9 cellular contexts compared by ENCODE assay signal in the genomic region with DNA sequence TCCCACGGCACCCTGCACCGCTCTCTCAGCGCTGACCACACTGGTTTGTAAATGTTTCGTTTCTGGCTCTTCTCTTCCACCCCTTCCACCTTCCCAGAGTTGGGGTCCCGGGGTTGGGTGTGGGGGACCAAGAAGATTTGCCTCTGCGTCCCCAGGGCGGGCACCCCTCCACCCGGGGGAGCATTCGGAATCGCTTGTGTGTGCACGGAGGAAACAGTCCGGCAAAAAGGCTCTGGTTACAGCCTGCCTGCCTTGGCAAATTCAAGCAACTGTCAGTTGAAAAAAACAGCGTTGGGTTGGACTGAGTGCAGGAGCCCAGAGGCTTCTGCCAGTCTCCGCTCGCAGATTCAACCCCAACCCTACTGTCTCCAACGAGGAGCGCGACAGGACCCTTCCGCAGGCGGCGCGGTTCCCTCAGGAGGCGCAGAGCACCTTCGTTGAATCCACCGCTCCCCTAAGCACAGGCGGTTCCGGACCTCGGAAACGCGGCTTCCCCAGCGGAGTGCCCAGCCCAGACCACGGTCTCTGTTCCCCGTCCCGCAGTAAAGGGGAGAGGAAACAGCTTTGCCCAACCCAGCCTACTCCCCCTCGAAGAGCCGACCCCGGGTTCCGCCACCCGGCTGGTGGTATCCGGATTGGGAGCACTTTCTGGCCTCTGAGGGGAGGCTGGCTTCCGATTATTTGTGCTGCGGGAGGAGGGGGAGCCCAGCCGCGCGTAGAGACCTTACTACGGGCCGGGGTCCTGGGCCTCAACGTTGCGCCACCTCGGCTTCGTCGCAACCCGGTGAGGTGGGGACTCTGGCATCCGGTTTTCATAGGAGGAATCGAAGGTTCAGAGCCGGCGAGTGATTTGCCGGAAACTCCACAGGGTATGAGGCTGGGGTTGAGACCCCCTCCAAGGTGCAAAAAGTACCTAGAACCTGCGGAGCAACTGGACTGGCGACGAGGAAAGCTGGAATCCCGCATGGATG. TPM values are rescaled to one million over a fixed set of nuclear protein-coding genes. Genes with fewer than 3 reads are reported as not detected.
DNase-seq lines count a peak whose midpoint lies in the region; ATAC-seq, FAIRE-seq and TF ChIP-seq lines count a peak whose summit lies in the region.
"Had no signal": no experiment of that assay in that cellular context is flagged by ENCODE, and none has a peak within 500 bp of the region (broad histone marks: within the 10 kb centered on the region; RNA-seq: fewer than 3 reads in every experiment).

No MANE protein-coding gene starts in this region.

- TF ChIP-seq POLR2A in GM12878 (IDR thresholded peaks at IDR 0.05; ENCODE audit: low read depth, low read length), result no peak
- no peak for TF ChIP-seq POLR2A in GM12891 (IDR thresholded peaks at IDR 0.05; ENCODE audit: low read depth, low read length)

- peak; percentile 34 to 35 for ATAC-seq in activated T-cell treated with anti-CD3 and anti-CD28 coated beads, Interleukin-2, amount 50 U/mL, for 4 hours
- ATAC-seq in GM12878, result no peak; the same call in 2 of the 3 replicates
- peak; percentile 34 for ATAC-seq in stimulated activated naive CD8-positive, alpha-beta T cell treated with anti-CD3 and anti-CD28 coated beads, Interleukin-15, amount 100 ng/mL, for 72 hours

- H3K27ac ChIP-seq in GM12878 (ENCODE audit: control insufficient read depth, insufficient read depth) (no peak overlapping the region), kidney (ENCODE audit: low read depth in 2 of 2, low read length in 2 of 2) (no peak overlapping the region)

- no peak for DNase-seq in activated T-cell treated with anti-CD3 and anti-CD28 coated beads, Interleukin-2, amount 50 U/mL, for 4 hours
- DNase-seq in activated T-cell treated with anti-CD3 and anti-CD28 coated beads, Interleukin-2, amount 50 U/mL, for 1 hour, result no peak
- DNase-seq in GM12878 (ENCODE audit: low read depth, low spot score) (no peak), kidney (peak; percentile 65), HT-29 (ENCODE audit: low spot score) (no peak), GM12891 (ENCODE audit: insufficient read length, low spot score) (no peak), NCI-H2196 treated with DMSO at 0.1 percent for 48 hours (lab: John Stamatoyannopoulos, UW; ENCODE audit: unreplicated experiment) (no peak)
- DNase-seq in stimulated activated naive CD8-positive, alpha-beta T cell treated with anti-CD3 and anti-CD28 coated beads, Interleukin-15, amount 100 ng/mL, for 72 hours, result no peak

- H3K4me1 ChIP-seq in GM12878 (ENCODE audit: control insufficient read depth, insufficient read depth, low read length) (no peaks in the 10 kb centered on the region), kidney (ENCODE audit: control insufficient read depth in 1 of 2, insufficient read depth in 1 of 2, low read depth in 1 of 2, low read length in 2 of 2) (peaks cover 0 to 19% of the 10 kb centered on the region in 2 donors)

- no TSS peak for BruUV-seq in GM12878 (replicated peaks; lab: Mats Ljungman, UMichigan)

- H3K9me3 ChIP-seq in GM12878 (replicated peaks; ENCODE audit: control insufficient read depth, insufficient read depth, low read length), result no peaks in the 10 kb centered on the region; the same call in 2 of the 3 replicates
- H3K9me3 ChIP-seq in kidney (ENCODE audit: control insufficient read depth in 1 of 2, low read length in 2 of 2), result no peaks in the 10 kb centered on the region

- peaks cover 85% of the 10 kb centered on the region for H3K27me3 Mint-ChIP-seq in activated T-cell treated with anti-CD3 and anti-CD28 coated beads, Interleukin-2, amount 50 U/mL, for 4 hours (ENCODE audit: low read depth)
- H3K27me3 Mint-ChIP-seq in stimulated activated naive CD8-positive, alpha-beta T cell treated with anti-CD3 and anti-CD28 coated beads, Interleukin-15, amount 100 ng/mL, for 72 hours, result peaks cover 100% of the 10 kb centered on the region

- no peak overlapping the region for H2AFZ ChIP-seq in GM12878 (ENCODE audit: control insufficient read depth, low read depth, low read length)

- peak overlapping the region in 1 of 2 donors; percentile 35 for H3K27ac Mint-ChIP-seq in stimulated activated naive CD8-positive, alpha-beta T cell treated with anti-CD3 and anti-CD28 coated beads, Interleukin-15, amount 100 ng/mL, for 72 hours

- TF ChIP-seq CTCF in GM12878 (IDR thresholded peaks at IDR 0.05 in 2 of 3, conservative IDR thresholded peaks at IDR 0.05 in 1 of 3; ENCODE audit: control insufficient read depth in 2 of 3, extremely low read depth in 1 of 3, insufficient read depth in 1 of 3, low read depth in 3 of 3, low read length in 3 of 3) (no peak), kidney (IDR thresholded peaks at IDR 0.05; ENCODE audit: borderline replicate concordance, extremely low read depth, insufficient read depth) (no peak)

- in situ Hi-C loops in GM12878 (cut with MboI), result no loop called here

- H3K36me3 Mint-ChIP-seq in activated T-cell treated with anti-CD3 and anti-CD28 coated beads, Interleukin-2, amount 50 U/mL, for 4 hours (ENCODE audit: insufficient read depth), result no peaks in the 10 kb centered on the region

- H3K4me2 ChIP-seq in GM12878 (ENCODE audit: control insufficient read depth, insufficient read depth), result peak overlapping the region; percentile 58; the same call in 1 of the 2 replicates

- TF ChIP-seq RAD21 in GM12878 (IDR thresholded peaks at IDR 0.05; ENCODE audit: insufficient read depth, low read depth, low read length), result no peak

- intact Hi-C loops in GM12878 (cut with micrococcal nuclease; ENCODE audit: unreplicated experiment) (no loop called here), kidney (cut with DNase I) (no loop called here)

- H3K36me3 ChIP-seq in GM12878 (ENCODE audit: control insufficient read depth in 2 of 2, insufficient read depth in 2 of 2, low read length in 1 of 2), result no peaks in the 10 kb centered on the region
- no peaks in the 10 kb centered on the region for H3K36me3 ChIP-seq in kidney (ENCODE audit: control insufficient read depth in 1 of 2, insufficient read depth in 2 of 2, low read length in 2 of 2)

- H3K4me3 ChIP-seq in GM12878, result no peak overlapping the region
- peak overlapping the region in 1 of 2 donors; percentile 6 for H3K4me3 ChIP-seq in kidney (ENCODE audit: low read length in 2 of 2)

- H4K20me1 ChIP-seq in GM12878 (ENCODE audit: control insufficient read depth, insufficient read depth), result 0 out of 2 replicates have a peak, but pooled peaks cover 3% of the 10 kb centered on the region

- SMC1A ChIA-PET in GM12878 (lab: Charles Lee; ENCODE audit: uncharacterized antibody, unreplicated experiment), result no interaction called here

- FAIRE-seq in GM12878 (lab: Jason Lieb, UNC) (no peak), kidney (lab: Jason Lieb, UNC) (no peak), GM12891 (lab: Jason Lieb, UNC) (no peak)

- WGBS in GM12878 (ENCODE audit: insufficient coverage, insufficient replicate concordance, low lambda C conversion rate, missing lambda C conversion rate), result 6% methylated on average over 62 of the region's 62 CpGs

- peaks cover 27% of the 10 kb centered on the region for H3K4me1 Mint-ChIP-seq in activated T-cell treated with anti-CD3 and anti-CD28 coated beads, Interleukin-2, amount 50 U/mL, for 4 hours (ENCODE audit: low read depth)
- peaks cover 30% of the 10 kb centered on the region for H3K4me1 Mint-ChIP-seq in stimulated activated naive CD8-positive, alpha-beta T cell treated with anti-CD3 and anti-CD28 coated beads, Interleukin-15, amount 100 ng/mL, for 72 hours

- POLR2A ChIA-PET in GM12878 (lab: Charles Lee), result no interaction called here

- H3K27me3 ChIP-seq in GM12878 (replicated peaks in 1 of 2; ENCODE audit: control insufficient read depth in 2 of 2, insufficient read depth in 2 of 2, low read length in 1 of 2), result peaks cover 18 to 28% of the 10 kb centered on the region in 2 experiments

- no peak overlapping the region for H3K9ac ChIP-seq in GM12878 (ENCODE audit: control insufficient read depth, insufficient read depth, low read length)
- H3K9ac ChIP-seq in kidney (ENCODE audit: low read length in 2 of 2), result no peak overlapping the region

- RAD21 ChIA-PET in GM12878 (lab: Charles Lee; ENCODE audit: unreplicated experiment), result no interaction called here

- no peaks in the 10 kb centered on the region for H3K9me3 Mint-ChIP-seq in activated T-cell treated with anti-CD3 and anti-CD28 coated beads, Interleukin-2, amount 50 U/mL, for 4 hours
- no peaks in the 10 kb centered on the region for H3K9me3 Mint-ChIP-seq in stimulated activated naive CD8-positive, alpha-beta T cell treated with anti-CD3 and anti-CD28 coated beads, Interleukin-15, amount 100 ng/mL, for 72 hours

- peak overlapping the region; percentile 57 for H3K4me3 Mint-ChIP-seq in activated T-cell treated with anti-CD3 and anti-CD28 coated beads, Interleukin-2, amount 50 U/mL, for 4 hours
- H3K4me3 Mint-ChIP-seq in stimulated activated naive CD8-positive, alpha-beta T cell treated with anti-CD3 and anti-CD28 coated beads, Interleukin-15, amount 100 ng/mL, for 72 hours, result peak overlapping the region; percentile 75 to 81

- H3K79me2 ChIP-seq in GM12878 (ENCODE audit: control insufficient read depth, insufficient read depth, low read length), result no peaks in the 10 kb centered on the region

- TF ChIP-seq EP300 in GM12878 (IDR thresholded peaks at IDR 0.05; ENCODE audit: borderline replicate concordance in 1 of 2, control insufficient read depth in 1 of 2, low read depth in 2 of 2, low read length in 2 of 2), result no peak

- CTCF ChIA-PET in GM12878 (lab: Yijun Ruan, JAX), result no interaction called here

RNA-seq across cellular contexts. Expression of a gene that starts 9.6 kb away (rescaled TPM):
- total RNA-seq in activated T-cell treated with anti-CD3 and anti-CD28 coated beads, Interleukin-2, amount 50 U/mL, for 4 hours, result under 1 TPM in 1 of 3 donors, not detected in 2; 0.11 TPM
- not detected in 2 replicates for total RNA-seq in GM12878 (2013; cell fraction: nucleolus; rRNA removed)
- total RNA-seq in GM12878 (2014; rRNA removed), result not detected in 2 replicates
- not detected in 2 replicates for total RNA-seq in GM12878 (2014; rRNA removed; fragmentation: Illumina TruSeq; extraction: Trizol)
- total RNA-seq in GM12878 (2021), result not detected in 2 replicates
- not detected for polyA plus RNA-seq in GM12878 (2011; ENCODE audit: low read depth)
- not detected in 2 replicates for polyA plus RNA-seq in GM12878 (2011; rRNA removed)
- not detected in 2 replicates for polyA plus RNA-seq in GM12878 (2011; cell fraction: cytosol; rRNA removed)
- polyA plus RNA-seq in GM12878 (2011; cell fraction: nucleus; rRNA removed), result not detected in 2 replicates
- 0.03 TPM in 1 of 2 replicates, not detected in the other for polyA plus RNA-seq in GM12878 (2012)
- polyA plus RNA-seq in GM12878 (2014; fragmentation: Illumina TruSeq; extraction: Trizol), result not detected in 2 replicates
- polyA plus RNA-seq in GM12878 (2014; fragmentation: Nextera tagmentation; extraction: Ambion mirVana), result not detected
- not detected in 2 replicates for polyA plus RNA-seq in GM12878 (2014; rRNA removed)
- not detected for polyA plus RNA-seq in GM12878 (2016; fragmentation: Nextera tagmentation; extraction: Ambion mirVana)
- not detected in 2 replicates for polyA minus RNA-seq in GM12878 (2011; rRNA and poly(A)+ RNA removed)
- polyA minus RNA-seq in GM12878 (2011; cell fraction: cytosol; rRNA and poly(A)+ RNA removed), result not detected in 2 replicates
- not detected in 2 replicates for polyA minus RNA-seq in GM12878 (2011; cell fraction: nucleus; rRNA and poly(A)+ RNA removed)
- 4.9 TPM for total RNA-seq in kidney
- polyA plus RNA-seq in kidney (ENCODE audit: insufficient read depth, low read depth, low replicate concordance), result 0.82 TPM
- total RNA-seq in HT-29 (2014; rRNA removed; shearing (Covaris generic)), result not detected in 2 replicates
- polyA plus RNA-seq in GM12891 (2012; ENCODE audit: low read depth, missing spikeins), result not detected
- total RNA-seq: fibroblast of lung had no signal

RNA-seq across cellular contexts. Expression of a gene that starts 45.5 kb away (rescaled TPM):
- total RNA-seq in activated T-cell treated with anti-CD3 and anti-CD28 coated beads, Interleukin-2, amount 50 U/mL, for 4 hours, result 10 to 100 TPM; 32.4 to 37.8 (median 36.2) TPM
- total RNA-seq in GM12878 (2013; cell fraction: nucleolus; rRNA removed), result 9.0 and 9.4 TPM in 2 replicates
- total RNA-seq in GM12878 (2014; rRNA removed) (6.4 and 7.9 TPM in 2 replicates), GM12878 (2014; rRNA removed; fragmentation: Illumina TruSeq; extraction: Trizol) (10.3 and 10.5 TPM in 2 replicates), GM12878 (2021) (18.2 and 18.6 TPM in 2 replicates), kidney (18.5 TPM)
- polyA plus RNA-seq in GM12878 (2011; ENCODE audit: low read depth), result 7.0 TPM
- polyA plus RNA-seq in GM12878 (2011; rRNA removed) (36.9 and 59.3 TPM in 2 replicates), GM12878 (2014; fragmentation: Illumina TruSeq; extraction: Trizol) (23.8 and 25.6 TPM in 2 replicates), GM12878 (2014; fragmentation: Nextera tagmentation; extraction: Ambion mirVana) (10 to 100 TPM; 41.0 to 42.2 TPM), GM12878 (2014; rRNA removed) (10.9 and 11.5 TPM in 2 replicates), GM12878 (2016; fragmentation: Nextera tagmentation; extraction: Ambion mirVana) (10 to 100 TPM; 42.9 to 46.8 TPM), kidney (ENCODE audit: insufficient read depth, low read depth, low replicate concordance) (17.5 TPM)
- polyA plus RNA-seq in GM12878 (2011; cell fraction: cytosol; rRNA removed), result 12.3 and 13.0 TPM in 2 replicates
- 8.6 and 10.2 TPM in 2 replicates for polyA plus RNA-seq in GM12878 (2011; cell fraction: nucleus; rRNA removed)
- 11.2 and 12.8 TPM in 2 replicates for polyA plus RNA-seq in GM12878 (2012)
- 11.8 and 20.6 TPM in 2 replicates for polyA minus RNA-seq in GM12878 (2011; rRNA and poly(A)+ RNA removed)
- 4.9 and 7.2 TPM in 2 replicates for polyA minus RNA-seq in GM12878 (2011; cell fraction: cytosol; rRNA and poly(A)+ RNA removed)
- polyA minus RNA-seq in GM12878 (2011; cell fraction: nucleus; rRNA and poly(A)+ RNA removed), result 2.8 and 4.5 TPM in 2 replicates
- 4.4 and 6.2 TPM in 2 replicates for total RNA-seq in HT-29 (2014; rRNA removed; shearing (Covaris generic))
- 12.7 TPM for polyA plus RNA-seq in GM12891 (2012; ENCODE audit: low read depth, missing spikeins)

RNA-seq across cellular contexts. Expression of a gene that starts 45.5 kb away (rescaled TPM):
- total RNA-seq in activated T-cell treated with anti-CD3 and anti-CD28 coated beads, Interleukin-2, amount 50 U/mL, for 4 hours, result 10 to 100 TPM; 93.0 to 94.4 (median 93.3) TPM
- 111 and 125 TPM in 2 replicates for total RNA-seq in GM12878 (2013; cell fraction: nucleolus; rRNA removed)
- total RNA-seq in GM12878 (2014; rRNA removed) (74.9 and 75.1 TPM in 2 replicates), GM12878 (2014; rRNA removed; fragmentation: Illumina TruSeq; extraction: Trizol) (75.4 and 80.5 TPM in 2 replicates), GM12878 (2021) (55.7 and 64.8 TPM in 2 replicates), kidney (44.9 TPM)
- 39.7 TPM for polyA plus RNA-seq in GM12878 (2011; ENCODE audit: low read depth)
- polyA plus RNA-seq in GM12878 (2011; rRNA removed) (111 and 123 TPM in 2 replicates), GM12878 (2014; fragmentation: Illumina TruSeq; extraction: Trizol) (112 and 152 TPM in 2 replicates), GM12878 (2014; fragmentation: Nextera tagmentation; extraction: Ambion mirVana) (10 to 100 TPM; 75.2 to 95.3 TPM), GM12878 (2014; rRNA removed) (75.3 and 87.4 TPM in 2 replicates), GM12878 (2016; fragmentation: Nextera tagmentation; extraction: Ambion mirVana) (10 to 100 TPM; 72.5 to 77.5 TPM), kidney (ENCODE audit: insufficient read depth, low read depth, low replicate concordance) (38.8 TPM)
- polyA plus RNA-seq in GM12878 (2011; cell fraction: cytosol; rRNA removed), result 65.9 and 69.4 TPM in 2 replicates
- polyA plus RNA-seq in GM12878 (2011; cell fraction: nucleus; rRNA removed), result 122 and 181 TPM in 2 replicates
- polyA plus RNA-seq in GM12878 (2012), result 37.9 and 49.2 TPM in 2 replicates
- 62.7 and 70.5 TPM in 2 replicates for polyA minus RNA-seq in GM12878 (2011; rRNA and poly(A)+ RNA removed)
- 17.8 and 25.9 TPM in 2 replicates for polyA minus RNA-seq in GM12878 (2011; cell fraction: cytosol; rRNA and poly(A)+ RNA removed)
- 68.1 and 73.4 TPM in 2 replicates for polyA minus RNA-seq in GM12878 (2011; cell fraction: nucleus; rRNA and poly(A)+ RNA removed)
- 49.3 and 52.4 TPM in 2 replicates for total RNA-seq in HT-29 (2014; rRNA removed; shearing (Covaris generic))
- polyA plus RNA-seq in GM12891 (2012; ENCODE audit: low read depth, missing spikeins), result 49.2 TPM

RNA-seq across cellular contexts. Expression of a gene that starts 59.5 kb away (rescaled TPM):
- not detected for total RNA-seq in activated T-cell treated with anti-CD3 and anti-CD28 coated beads, Interleukin-2, amount 50 U/mL, for 4 hours
- total RNA-seq in GM12878 (2013; cell fraction: nucleolus; rRNA removed), result not detected in 2 replicates
- total RNA-seq in GM12878 (2014; rRNA removed) (not detected in 2 replicates), GM12878 (2014; rRNA removed; fragmentation: Illumina TruSeq; extraction: Trizol) (not detected in 2 replicates), GM12878 (2021) (not detected in 2 replicates), kidney (1.6 TPM)
- not detected for polyA plus RNA-seq in GM12878 (2011; ENCODE audit: low read depth)
- polyA plus RNA-seq in GM12878 (2011; rRNA removed) (not detected in 2 replicates), GM12878 (2014; fragmentation: Illumina TruSeq; extraction: Trizol) (not detected in 2 replicates), GM12878 (2014; fragmentation: Nextera tagmentation; extraction: Ambion mirVana) (not detected), GM12878 (2014; rRNA removed) (not detected in 2 replicates), GM12878 (2016; fragmentation: Nextera tagmentation; extraction: Ambion mirVana) (not detected), kidney (ENCODE audit: insufficient read depth, low read depth, low replicate concordance) (5.6 TPM)
- not detected in 2 replicates for polyA plus RNA-seq in GM12878 (2011; cell fraction: cytosol; rRNA removed)
- not detected in 2 replicates for polyA plus RNA-seq in GM12878 (2011; cell fraction: nucleus; rRNA removed)
- polyA plus RNA-seq in GM12878 (2012), result not detected in 2 replicates
- polyA minus RNA-seq in GM12878 (2011; rRNA and poly(A)+ RNA removed), result not detected in 2 replicates
- polyA minus RNA-seq in GM12878 (2011; cell fraction: cytosol; rRNA and poly(A)+ RNA removed), result not detected in 2 replicates
- not detected in 2 replicates for polyA minus RNA-seq in GM12878 (2011; cell fraction: nucleus; rRNA and poly(A)+ RNA removed)
- total RNA-seq in HT-29 (2014; rRNA removed; shearing (Covaris generic)), result not detected in 2 replicates
- not detected for polyA plus RNA-seq in GM12891 (2012; ENCODE audit: low read depth, missing spikeins)
- polyA plus RNA-seq: fibroblast of lung had no signal

RNA-seq across cellular contexts. Expression of a gene that starts 59.6 kb away (rescaled TPM):
- total RNA-seq in activated T-cell treated with anti-CD3 and anti-CD28 coated beads, Interleukin-2, amount 50 U/mL, for 4 hours, result 10 to 100 TPM; 47.3 to 52.9 (median 50.3) TPM
- total RNA-seq in GM12878 (2013; cell fraction: nucleolus; rRNA removed), result 2.3 and 4.3 TPM in 2 replicates
- total RNA-seq in GM12878 (2014; rRNA removed) (44.9 and 48.4 TPM in 2 replicates), GM12878 (2014; rRNA removed; fragmentation: Illumina TruSeq; extraction: Trizol) (54.1 and 56.6 TPM in 2 replicates), GM12878 (2021) (59.1 and 59.2 TPM in 2 replicates), kidney (42.5 TPM)
- 41.9 TPM for polyA plus RNA-seq in GM12878 (2011; ENCODE audit: low read depth)
- polyA plus RNA-seq in GM12878 (2011; rRNA removed) (94.6 and 94.8 TPM in 2 replicates), GM12878 (2014; fragmentation: Illumina TruSeq; extraction: Trizol) (83.3 and 94.3 TPM in 2 replicates), GM12878 (2014; fragmentation: Nextera tagmentation; extraction: Ambion mirVana) (10 to 100 TPM; 47.3 to 93.8 TPM), GM12878 (2014; rRNA removed) (76.7 and 87.7 TPM in 2 replicates), GM12878 (2016; fragmentation: Nextera tagmentation; extraction: Ambion mirVana) (100 to 1,000 TPM; 145 to 159 TPM), kidney (ENCODE audit: insufficient read depth, low read depth, low replicate concordance) (264 TPM)
- polyA plus RNA-seq in GM12878 (2011; cell fraction: cytosol; rRNA removed), result 78.7 and 82.1 TPM in 2 replicates
- polyA plus RNA-seq in GM12878 (2011; cell fraction: nucleus; rRNA removed), result 36.9 and 43.0 TPM in 2 replicates
- polyA plus RNA-seq in GM12878 (2012), result 54.9 and 60.0 TPM in 2 replicates
- polyA minus RNA-seq in GM12878 (2011; rRNA and poly(A)+ RNA removed), result 42.8 and 54.6 TPM in 2 replicates
- 20.6 and 23.3 TPM in 2 replicates for polyA minus RNA-seq in GM12878 (2011; cell fraction: cytosol; rRNA and poly(A)+ RNA removed)
- 5.4 and 12.5 TPM in 2 replicates for polyA minus RNA-seq in GM12878 (2011; cell fraction: nucleus; rRNA and poly(A)+ RNA removed)
- 28.1 and 28.5 TPM in 2 replicates for total RNA-seq in HT-29 (2014; rRNA removed; shearing (Covaris generic))
- 89.3 TPM for polyA plus RNA-seq in GM12891 (2012; ENCODE audit: low read depth, missing spikeins)
